In genomic region chr7:36796850-36797618, GRCh38 we compare ENCODE assay signal across 19 cellular contexts.
A peak's percentile ranks its signal among the peaks of the same experiment; 100 is the strongest.
DNase-seq lines count a peak whose midpoint lies in the region; ATAC-seq, FAIRE-seq and TF ChIP-seq lines count a peak whose summit lies in the region.
"Had no signal": no experiment of that assay in that cellular context is flagged by ENCODE, and none has a peak within 500 bp of the region (broad histone marks: within the 10 kb centered on the region; RNA-seq: fewer than 3 reads in every experiment).

No MANE protein-coding gene starts in this region.

- H3K36me3 ChIP-seq in bronchial epithelial cell (ENCODE audit: control insufficient read depth, insufficient read depth, low read length) = no peaks in the 10 kb centered on the region
- H3K36me3 ChIP-seq: BLaER1 treated with 17β-estradiol and CSF1 and Interleukin-3, amounts not matched to agents 10 nM and 100 nM; SJSA1 had no signal

- H3K27ac Mint-ChIP-seq in activated CD4-positive, alpha-beta T cell treated with anti-CD3 and anti-CD28 coated beads, Interleukin-2, amount 10 ng/mL, durations not matched to agents 24 days and 14 days = no peak overlapping the region

- H3K4me3 Mint-ChIP-seq in activated CD4-positive, alpha-beta T cell treated with anti-CD3 and anti-CD28 coated beads, Interleukin-2, amount 10 ng/mL, durations not matched to agents 24 days and 14 days = no peak overlapping the region

- no peak overlapping the region for H3K4me3 ChIP-seq in bronchial epithelial cell (ENCODE audit: low read depth, low read length)
- H3K4me3 ChIP-seq: BLaER1 treated with 17β-estradiol and CSF1 and Interleukin-3, amounts not matched to agents 10 nM and 100 nM; SJSA1 had no signal

- peak; percentile 18 for FAIRE-seq in bronchial epithelial cell (lab: Jason Lieb, UNC)

- no peak for TF ChIP-seq CTCF in bronchial epithelial cell (IDR thresholded peaks at IDR 0.05; ENCODE audit: insufficient read depth, low read length, severe bottlenecking)

- DNase-seq in NOMO-1 treated with DMSO at 0.1 percent for 48 hours (lab: John Stamatoyannopoulos, UW; ENCODE audit: unreplicated experiment) (peak; percentile 43), NOMO-1 treated with dmso at 0.1 percent for 144 hours (lab: John Stamatoyannopoulos, UW; ENCODE audit: unreplicated experiment) (no peak), bronchial epithelial cell (ENCODE audit: low read depth) (no peak), left lobe of liver (ENCODE audit: low spot score) (peak; percentile 82), dedifferentiated amniotic fluid mesenchymal stem cell (ENCODE audit: extremely low spot score) (no peak), NCI-H187 treated with DMSO at 0.1 percent for 48 hours (lab: John Stamatoyannopoulos, UW) (no peak)
- DNase-seq in activated CD4-positive, alpha-beta T cell treated with anti-CD3 and anti-CD28 coated beads, Interleukin-2, amount 10 ng/mL, durations not matched to agents 24 days and 14 days = no peak
- DNase-seq: DMS153, EL, IMR-90, Kasumi-1, MV-4-11, NCI-H146, NCI-H82, SW 1271 had no signal

- H3K27me3 ChIP-seq in bronchial epithelial cell (ENCODE audit: control insufficient read depth, insufficient read depth, low read length) = no peaks in the 10 kb centered on the region
- H3K27me3 ChIP-seq: BLaER1 treated with 17β-estradiol and CSF1 and Interleukin-3, amounts not matched to agents 10 nM and 100 nM; SJSA1 had no signal

- intact Hi-C loops in activated CD4-positive, alpha-beta T cell treated with anti-CD3 and anti-CD28 coated beads, Interleukin-2, amount 10 ng/mL, durations not matched to agents 24 days and 14 days (cut with micrococcal nuclease) = no loop called here

- peaks cover 11% of the 10 kb centered on the region for H3K4me1 Mint-ChIP-seq in activated CD4-positive, alpha-beta T cell treated with anti-CD3 and anti-CD28 coated beads, Interleukin-2, amount 10 ng/mL, durations not matched to agents 24 days and 14 days

- no peaks in the 10 kb centered on the region for H3K36me3 Mint-ChIP-seq in activated CD4-positive, alpha-beta T cell treated with anti-CD3 and anti-CD28 coated beads, Interleukin-2, amount 10 ng/mL, durations not matched to agents 24 days and 14 days (ENCODE audit: low read depth)

- peaks cover 4% of the 10 kb centered on the region for H3K27me3 Mint-ChIP-seq in activated CD4-positive, alpha-beta T cell treated with anti-CD3 and anti-CD28 coated beads, Interleukin-2, amount 10 ng/mL, durations not matched to agents 24 days and 14 days

- ATAC-seq in left lobe of liver (peak; percentile 87), GM21619 (IDR thresholded peaks at IDR 0.05; ENCODE audit: unreplicated experiment) (no peak)
- ATAC-seq: HCT116 had no signal

- peaks cover 5% of the 10 kb centered on the region for H3K9me3 Mint-ChIP-seq in activated CD4-positive, alpha-beta T cell treated with anti-CD3 and anti-CD28 coated beads, Interleukin-2, amount 10 ng/mL, durations not matched to agents 24 days and 14 days

Comparison
In these comparisons a context has a peak if more than half of its experiments do, and no peak if none do; other contexts are left out.
1. DNase-seq: peak in NOMO-1 treated with DMSO at 0.1 percent for 48 hours (single experiment) and left lobe of liver (single experiment); none in NOMO-1 treated with dmso at 0.1 percent for 144 hours (single experiment), bronchial epithelial cell (single experiment), activated CD4-positive, alpha-beta T cell treated with anti-CD3 and anti-CD28 coated beads, Interleukin-2, amount 10 ng/mL, durations not matched to agents 24 days and 14 days (single experiment), dedifferentiated amniotic fluid mesenchymal stem cell (single experiment) and NCI-H187 treated with DMSO at 0.1 percent for 48 hours (single experiment).